In the genomic region with DNA sequence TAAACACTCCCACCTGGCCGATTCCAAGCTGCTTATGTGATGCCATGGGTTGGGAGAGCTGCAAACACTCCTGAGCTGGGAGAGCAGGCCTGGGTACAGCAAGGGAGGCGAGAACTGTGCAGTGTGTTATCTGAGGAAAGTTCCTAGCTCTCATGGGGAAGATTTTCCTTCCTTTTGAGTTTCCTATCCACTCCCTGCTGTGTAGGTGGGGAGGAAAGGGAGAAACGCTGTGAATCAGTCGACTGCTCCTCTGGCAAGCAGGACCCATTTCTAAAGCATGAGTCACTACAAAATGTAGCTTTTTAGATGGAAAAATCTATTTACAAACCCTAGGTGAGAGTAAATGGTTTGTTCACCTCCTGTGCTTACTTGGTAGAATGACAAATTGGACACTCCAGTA, we compare ENCODE assay signal across 8 cellular contexts.
DNase-seq lines count a peak whose midpoint lies in the region; TF ChIP-seq lines count a peak whose summit lies in the region.
"Had no signal": no experiment of that assay in that cellular context is flagged by ENCODE, and none has a peak within 500 bp of the region (broad histone marks: within the 10 kb centered on the region; RNA-seq: fewer than 3 reads in every experiment).

No MANE protein-coding gene starts in this region.

- no peak for TF ChIP-seq CTCF in HFFc6 (IDR thresholded peaks at IDR 0.05)
- TF ChIP-seq CTCF in ascending aorta (IDR thresholded peaks at IDR 0.05), result no peak
- no peak for TF ChIP-seq CTCF in left ventricle myocardium inferior (IDR thresholded peaks at IDR 0.05; ENCODE audit: borderline replicate concordance)

- peaks cover 45% of the 10 kb centered on the region for H3K4me1 Mint-ChIP-seq in HFFc6 (ENCODE audit: low read depth)

- peaks cover 14% of the 10 kb centered on the region for H3K27me3 Mint-ChIP-seq in HFFc6 (ENCODE audit: insufficient read depth)

- H3K36me3 Mint-ChIP-seq in HFFc6 (ENCODE audit: low read depth), result peaks cover 2% of the 10 kb centered on the region; the same call in 1 of the 2 replicates
- H3K36me3 Mint-ChIP-seq: T-cell had no signal

- 0 out of 2 replicates have a peak overlapping the region, but pooled peaks have one; percentile 34 for H3K27ac Mint-ChIP-seq in HFFc6
- H3K27ac Mint-ChIP-seq: T-cell had no signal

- H3K4me1 ChIP-seq in ascending aorta, result peaks cover 20 to 33% of the 10 kb centered on the region in 2 donors
- peaks cover 70% of the 10 kb centered on the region for H3K4me1 ChIP-seq in left ventricle myocardium inferior

- peaks cover 0 to 5% of the 10 kb centered on the region in 2 donors for H3K9me3 ChIP-seq in ascending aorta
- peaks cover 9% of the 10 kb centered on the region for H3K9me3 ChIP-seq in left ventricle myocardium inferior (replicated peaks)

- H3K9me3 Mint-ChIP-seq in HFFc6, result no peaks in the 10 kb centered on the region
- H3K9me3 Mint-ChIP-seq: T-cell had no signal

- peak; percentile 65 for DNase-seq in HFFc6
- DNase-seq in ascending aorta (ENCODE audit: low spot score in 2 of 2), result peak in 1 of 2 donors; percentile 68
- no peak for DNase-seq in left ventricle myocardium inferior
- DNase-seq in T-helper 2 cell, result no peak
- DNase-seq in GDM1 (lab: John Stamatoyannopoulos, UW), result no peak
- no peak for DNase-seq in NCI-H2171 treated with DMSO at 0.1 percent for 48 hours (lab: John Stamatoyannopoulos, UW)
- DNase-seq: T-cell had no signal

- H3K27ac ChIP-seq in ascending aorta (peak overlapping the region; percentile 52 to 72), left ventricle myocardium inferior (replicated peaks) (peak overlapping the region; percentile 64), temporal lobe (ENCODE audit: low read depth, low read length) (peak overlapping the region; percentile 19)

- peak overlapping the region; percentile 31; the same call in 1 of the 2 replicates for H3K4me3 Mint-ChIP-seq in HFFc6
- H3K4me3 Mint-ChIP-seq: T-cell had no signal

- no peaks in the 10 kb centered on the region for H3K27me3 ChIP-seq in ascending aorta
- no peaks in the 10 kb centered on the region for H3K27me3 ChIP-seq in left ventricle myocardium inferior (ENCODE audit: low read depth)

- intact Hi-C loops in ascending aorta (cut with DNase I), result no loop called here
- intact Hi-C loops in left ventricle myocardium inferior (cut with micrococcal nuclease), result no loop called here

- H3K4me3 ChIP-seq in ascending aorta (no peak overlapping the region), left ventricle myocardium inferior (no peak overlapping the region)

- H3K36me3 ChIP-seq in ascending aorta (no peaks in the 10 kb centered on the region), left ventricle myocardium inferior (no peaks in the 10 kb centered on the region)
